ENCODE assay signal across 24 cellular contexts in the genomic region with DNA sequence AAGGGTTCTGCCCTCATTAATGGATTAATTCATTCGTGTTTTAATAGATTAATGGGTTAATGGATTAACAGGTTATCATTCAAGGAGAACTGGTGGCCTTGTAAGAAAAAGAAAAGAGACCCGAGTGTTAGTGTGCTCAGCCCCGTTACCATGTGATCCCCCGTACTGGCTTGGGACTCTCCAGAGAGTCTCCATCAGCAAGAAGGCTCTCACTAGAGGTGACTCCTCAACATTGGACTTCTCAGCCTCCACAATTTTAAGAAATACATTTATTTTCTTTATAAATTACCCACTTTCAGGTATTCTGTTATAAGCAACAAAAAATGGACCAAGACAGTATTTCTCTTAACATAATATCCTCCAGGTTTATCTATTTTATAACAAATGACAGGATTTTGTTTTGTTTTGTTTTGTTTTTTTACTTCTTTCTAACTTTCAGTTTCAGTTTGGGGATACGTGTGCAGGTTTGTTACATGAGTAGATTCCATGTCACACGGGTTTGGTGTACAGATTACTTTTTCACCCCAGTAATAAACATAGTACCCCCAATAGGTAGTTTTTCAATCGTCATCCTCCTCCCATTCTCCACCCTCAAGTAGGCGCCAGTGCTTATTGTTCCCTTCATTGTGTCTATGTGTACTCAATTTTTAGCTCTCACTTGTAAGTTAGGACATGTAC.
"Had no signal": no experiment of that assay in that cellular context is flagged by ENCODE, and none has a peak within 500 bp of the region (broad histone marks: within the 10 kb centered on the region; RNA-seq: fewer than 3 reads in every experiment).

No MANE protein-coding gene starts in this region.

- H3K4me2 ChIP-seq: neural progenitor cell had no signal

- H3K36me3 Mint-ChIP-seq: memory B cell, neural progenitor cell had no signal

- H3K4me1 Mint-ChIP-seq: neural progenitor cell had no signal

- DNase-seq: activated CD4-positive, alpha-beta T cell treated with anti-CD3 and anti-CD28 coated beads for 1 hour; activated CD4-positive, alpha-beta T cell treated with anti-CD3 and anti-CD28 coated beads, Interleukin-2, amount 50 U/mL, for 4 hours; activated naive CD4-positive, alpha-beta T cell treated with Interleukin-2 at 50 U/mL for 16 hours; activated T-cell treated with anti-CD3 and anti-CD28 coated beads for 4 hours; cerebellar nuclear complex; cortex of kidney; effector CD4-positive, alpha-beta T cell; gastrocnemius medialis; head of caudate nucleus; left ventricle myocardium inferior; right cardiac atrium; T-helper 1 cell; T1000; trophoblast cell had no signal

- H3K4me3 ChIP-seq: breast epithelium, gastrocnemius medialis, left ventricle myocardium inferior, neural progenitor cell, prostate gland, skin epidermis, suprapubic skin, vagina had no signal

- ATAC-seq: esophagus mucosa, gastrocnemius medialis, right cardiac atrium had no signal

- H3K36me3 ChIP-seq: breast epithelium, gastrocnemius medialis, left ventricle myocardium inferior, neural progenitor cell, prostate gland, suprapubic skin, vagina had no signal

- H3K27me3 ChIP-seq: breast epithelium, gastrocnemius medialis, neural progenitor cell, suprapubic skin, vagina had no signal

- H3K9me3 ChIP-seq: breast epithelium, gastrocnemius medialis, prostate gland, suprapubic skin, vagina had no signal

- H3K27ac Mint-ChIP-seq: activated T-helper 2 cell treated with anti-CD3 and anti-CD28 coated beads, Interferon-gamma antibody, Interleukin-2, Interleukin-4, amounts not matched to agents 10 μg/mL and 5 μg/mL and 100 μg/mL, durations not matched to agents 14 hours and 24 hours and 36 hours; memory B cell; neural progenitor cell; stimulated activated naive CD8-positive, alpha-beta T cell treated with anti-CD3 and anti-CD28 coated beads, Interleukin-15, Interleukin-2, amounts not matched to agents 100 ng/mL and 50 ng/mL, for 24 hours had no signal

- H3K4me1 ChIP-seq: breast epithelium, gastrocnemius medialis, left ventricle myocardium inferior, prostate gland, suprapubic skin, vagina had no signal

- H3K4me3 Mint-ChIP-seq: memory B cell; neural progenitor cell; stimulated activated naive CD8-positive, alpha-beta T cell treated with anti-CD3 and anti-CD28 coated beads, Interleukin-15, Interleukin-2, amounts not matched to agents 100 ng/mL and 50 ng/mL, for 24 hours had no signal

- H3K27ac ChIP-seq: breast epithelium, gastrocnemius medialis, left ventricle myocardium inferior, neural progenitor cell, prostate gland, skin epidermis, suprapubic skin, vagina had no signal

- H3K27me3 Mint-ChIP-seq: memory B cell; stimulated activated naive CD8-positive, alpha-beta T cell treated with anti-CD3 and anti-CD28 coated beads, Interleukin-15, Interleukin-2, amounts not matched to agents 100 ng/mL and 50 ng/mL, for 24 hours had no signal

- H3K9ac ChIP-seq: neural progenitor cell had no signal

- H3K9me3 Mint-ChIP-seq: neural progenitor cell had no signal

- H2AFZ ChIP-seq: neural progenitor cell had no signal
